Comparison of ENCODE assay signal across 8 cellular contexts in genomic region chr7:13850185-13850752, GRCh38.
DNase-seq lines count a peak whose midpoint lies in the region; ATAC-seq and TF ChIP-seq lines count a peak whose summit lies in the region.

No MANE protein-coding gene starts in this region.

- CTCF ChIA-PET in activated CD4-positive, alpha-beta T cell treated with anti-CD3 and anti-CD28 coated beads, Interleukin-2, amount 10 ng/mL, durations not matched to agents 7 days and 5 days (lab: Charles Lee): interaction anchor here (1.4 kb wide), 1 partner anchor 10 kb away, joined by 4 read pairs; no protein-coding TSS in a partner anchor

- H3K4me3 Mint-ChIP-seq in activated CD4-positive, alpha-beta T cell treated with anti-CD3 and anti-CD28 coated beads, Interleukin-2, amount 10 ng/mL, durations not matched to agents 7 days and 5 days: no peak overlapping the region
- no peak overlapping the region for H3K4me3 Mint-ChIP-seq in mesothelial cell of epicardium

- no peaks in the 10 kb centered on the region for H3K36me3 Mint-ChIP-seq in activated CD4-positive, alpha-beta T cell treated with anti-CD3 and anti-CD28 coated beads, Interleukin-2, amount 10 ng/mL, durations not matched to agents 7 days and 5 days (ENCODE audit: low read depth)
- H3K36me3 Mint-ChIP-seq in mesothelial cell of epicardium: no peaks in the 10 kb centered on the region

- H3K4me1 Mint-ChIP-seq in activated CD4-positive, alpha-beta T cell treated with anti-CD3 and anti-CD28 coated beads, Interleukin-2, amount 10 ng/mL, durations not matched to agents 7 days and 5 days: peaks cover 16% of the 10 kb centered on the region
- peaks cover 12% of the 10 kb centered on the region for H3K4me1 Mint-ChIP-seq in mesothelial cell of epicardium

- no peak for TF ChIP-seq CTCF in mesothelial cell of epicardium (IDR thresholded peaks at IDR 0.05; ENCODE audit: unreplicated experiment)

- POLR2A ChIA-PET in activated CD4-positive, alpha-beta T cell treated with anti-CD3 and anti-CD28 coated beads, Interleukin-2, amount 10 ng/mL, durations not matched to agents 7 days and 5 days (lab: Charles Lee): interaction anchor here (0.7 kb wide), 1 partner anchor 1646 kb away, joined by 3 read pairs; no protein-coding TSS in a partner anchor

- H3K27ac Mint-ChIP-seq in activated CD4-positive, alpha-beta T cell treated with anti-CD3 and anti-CD28 coated beads, Interleukin-2, amount 10 ng/mL, durations not matched to agents 7 days and 5 days: peak overlapping the region; percentile 74
- no peak overlapping the region for H3K27ac Mint-ChIP-seq in mesothelial cell of epicardium

- ATAC-seq in HG02938 (IDR thresholded peaks at IDR 0.05; ENCODE audit: unreplicated experiment): peak; percentile 83
- peak; percentile 92 for ATAC-seq in esophagus mucosa

- DNase-seq in NCI-H748 (lab: John Stamatoyannopoulos, UW; ENCODE audit: unreplicated experiment) (peak; percentile 63), NCI-H748 treated with DMSO at 0.1 percent for 48 hours (lab: John Stamatoyannopoulos, UW) (no peak), NCI-H2107 treated with DMSO at 0.1 percent for 48 hours (lab: John Stamatoyannopoulos, UW; ENCODE audit: unreplicated experiment) (peak; percentile 60), mesothelial cell of epicardium (ENCODE audit: low spot score in 2 of 2, unreplicated experiment in 2 of 2) (no peak)
- DNase-seq in activated CD4-positive, alpha-beta T cell treated with anti-CD3 and anti-CD28 coated beads, Interleukin-2, amount 10 ng/mL, durations not matched to agents 7 days and 5 days: peak; percentile 55
- peak; percentile 15 for DNase-seq in stimulated activated CD4-positive, alpha-beta T cell treated with anti-CD3 and anti-CD28 coated beads, Interleukin-1b, Interleukin-23, amount 100 ng/mL, for 48 hours

- no peaks in the 10 kb centered on the region for H3K27me3 Mint-ChIP-seq in activated CD4-positive, alpha-beta T cell treated with anti-CD3 and anti-CD28 coated beads, Interleukin-2, amount 10 ng/mL, durations not matched to agents 7 days and 5 days
- no peaks in the 10 kb centered on the region for H3K27me3 Mint-ChIP-seq in mesothelial cell of epicardium (ENCODE audit: low read depth)

- peaks cover 4% of the 10 kb centered on the region for H3K9me3 Mint-ChIP-seq in activated CD4-positive, alpha-beta T cell treated with anti-CD3 and anti-CD28 coated beads, Interleukin-2, amount 10 ng/mL, durations not matched to agents 7 days and 5 days
- peaks cover 4% of the 10 kb centered on the region for H3K9me3 Mint-ChIP-seq in mesothelial cell of epicardium

Comparison
In these comparisons a context has a peak if more than half of its experiments do, and no peak if none do; other contexts are left out.
1. DNase-seq: peak in NCI-H748 (single experiment), NCI-H2107 treated with DMSO at 0.1 percent for 48 hours (single experiment), activated CD4-positive, alpha-beta T cell treated with anti-CD3 and anti-CD28 coated beads, Interleukin-2, amount 10 ng/mL, durations not matched to agents 7 days and 5 days (single experiment) and stimulated activated CD4-positive, alpha-beta T cell treated with anti-CD3 and anti-CD28 coated beads, Interleukin-1b, Interleukin-23, amount 100 ng/mL, for 48 hours (single experiment); none in NCI-H748 treated with DMSO at 0.1 percent for 48 hours (single experiment) and mesothelial cell of epicardium (0 of 2).